8 cellular contexts compared by ENCODE assay signal in the genomic region with DNA sequence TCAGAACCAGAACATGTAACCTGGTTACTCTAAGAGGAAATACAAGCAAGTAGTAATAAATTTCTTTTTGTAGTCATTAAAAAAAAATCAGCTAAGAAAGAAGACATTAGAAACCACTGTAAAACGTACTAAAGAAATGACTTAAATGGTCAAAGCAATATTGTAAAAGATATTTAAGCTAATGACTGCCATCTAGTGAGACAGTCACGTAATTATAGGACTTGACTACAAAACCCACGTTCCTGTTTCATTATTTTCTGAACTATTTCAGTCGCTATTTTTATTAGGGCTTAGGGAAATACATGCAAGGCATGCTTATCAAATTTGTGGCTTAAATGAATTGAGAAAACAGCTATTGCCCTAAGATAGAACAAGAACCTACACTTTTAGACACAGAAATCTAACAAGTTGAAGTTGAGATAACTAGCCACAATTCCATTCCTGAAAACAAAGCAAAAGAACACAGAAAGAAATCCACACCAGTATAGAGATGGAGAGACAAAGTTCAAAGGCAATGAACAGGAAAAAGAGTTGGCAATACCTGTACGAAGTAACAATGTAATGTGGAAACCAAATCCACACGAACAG. TPM values are rescaled to one million over a fixed set of nuclear protein-coding genes. Genes with fewer than 3 reads are reported as not detected.
A peak's percentile ranks its signal among the peaks of the same experiment; 100 is the strongest.
DNase-seq lines count a peak whose midpoint lies in the region; ATAC-seq and TF ChIP-seq lines count a peak whose summit lies in the region.

No MANE protein-coding gene starts in this region.

- POLR2A ChIA-PET in AG04450 (lab: Yijun Ruan, JAX): interaction anchor here (0.6 kb wide), 1 partner anchor 123 kb away, joined by 4 read pairs; no protein-coding TSS in a partner anchor

- H3K9ac ChIP-seq in Loucy (ENCODE audit: low read depth, low read length, poor library complexity, severe bottlenecking): no peak overlapping the region

- H3K36me3 ChIP-seq in Loucy (ENCODE audit: insufficient read depth, low read length): peaks cover 68% of the 10 kb centered on the region; the same call in 1 of the 2 replicates
- no peaks in the 10 kb centered on the region for H3K36me3 ChIP-seq in hepatocyte (replicated peaks; ENCODE audit: insufficient read depth, low read depth)
- peaks cover 20 to 88% (median 26%) of the 10 kb centered on the region in 4 donors for H3K36me3 ChIP-seq in upper lobe of left lung
- H3K36me3 ChIP-seq in mucosa of descending colon (ENCODE audit: low read depth): peaks cover 4% of the 10 kb centered on the region

- TF ChIP-seq EP300 in upper lobe of left lung (IDR thresholded peaks at IDR 0.05): no peak

- H2AFZ ChIP-seq in Loucy (ENCODE audit: low read length) (no peak overlapping the region), hepatocyte (no peak overlapping the region)

- H3K9me3 ChIP-seq in AG04450 (ENCODE audit: control insufficient read depth, insufficient read depth, low read length): no peaks in the 10 kb centered on the region
- H3K9me3 ChIP-seq in Loucy (ENCODE audit: insufficient read depth, low read depth, low read length): no peaks in the 10 kb centered on the region
- H3K9me3 ChIP-seq in T-helper 17 cell (ENCODE audit: control insufficient read depth, low read length, poor library complexity, severe bottlenecking): no peaks in the 10 kb centered on the region
- no peaks in the 10 kb centered on the region for H3K9me3 ChIP-seq in hepatocyte (ENCODE audit: low read depth)
- no peaks in the 10 kb centered on the region for H3K9me3 ChIP-seq in upper lobe of left lung
- no peaks in the 10 kb centered on the region for H3K9me3 ChIP-seq in mucosa of descending colon

- H3F3A ChIP-seq in Loucy (ENCODE audit: low read depth): no peaks in the 10 kb centered on the region

- no peak overlapping the region for H3K4me2 ChIP-seq in Loucy (ENCODE audit: low read depth, low read length, poor library complexity, severe bottlenecking)
- H3K4me2 ChIP-seq in hepatocyte: no peak overlapping the region

- H3K4me3 ChIP-seq in AG04450 (ENCODE audit: low read depth, low read length) (no peak overlapping the region), Loucy (ENCODE audit: low read length, poor library complexity, severe bottlenecking) (no peak overlapping the region), hepatocyte (no peak overlapping the region), upper lobe of left lung (no peak overlapping the region), mucosa of descending colon (no peak overlapping the region)

- TF ChIP-seq CTCF in AG04450 (IDR thresholded peaks at IDR 0.05; ENCODE audit: low read depth, low read length) (peak; percentile 55), GM12874 (IDR thresholded peaks at IDR 0.05; ENCODE audit: insufficient read depth, low read depth, low read length) (peak; percentile 27; the same call in 1 of the 2 replicates), Loucy (conservative IDR thresholded peaks at IDR 0.05; ENCODE audit: low read length) (peak; percentile 72), hepatocyte (IDR thresholded peaks at IDR 0.05; ENCODE audit: poor library complexity) (peak; percentile 68), upper lobe of left lung (IDR thresholded peaks at IDR 0.05) (peak in 4 of 6 experiments; percentile 29 to 53 (median 44)), mucosa of descending colon (IDR thresholded peaks at IDR 0.05) (no peak)

- H3K27me3 ChIP-seq in AG04450 (ENCODE audit: control insufficient read depth, insufficient read depth, low read length): no peaks in the 10 kb centered on the region
- no peaks in the 10 kb centered on the region for H3K27me3 ChIP-seq in Loucy (ENCODE audit: insufficient read depth, low read length, poor library complexity, severe bottlenecking)
- H3K27me3 ChIP-seq in hepatocyte: no peaks in the 10 kb centered on the region
- no peaks in the 10 kb centered on the region for H3K27me3 ChIP-seq in upper lobe of left lung

- peaks cover 4% of the 10 kb centered on the region for H3K36me3 Mint-ChIP-seq in T-helper 17 cell (ENCODE audit: low read depth)

- H3K27ac ChIP-seq in AG04450 (ENCODE audit: low read depth, low read length) (no peak overlapping the region), hepatocyte (no peak overlapping the region), upper lobe of left lung (no peak overlapping the region)

- TF ChIP-seq POLR2A in upper lobe of left lung (IDR thresholded peaks at IDR 0.05): no peak

- peaks cover 5% of the 10 kb centered on the region for H3K4me1 Mint-ChIP-seq in T-helper 17 cell

- H3K4me1 ChIP-seq in Loucy (ENCODE audit: insufficient read depth, low read length, poor library complexity, severe bottlenecking) (no peaks in the 10 kb centered on the region), hepatocyte (ENCODE audit: insufficient read depth) (no peaks in the 10 kb centered on the region), upper lobe of left lung (no peaks in the 10 kb centered on the region), mucosa of descending colon (ENCODE audit: low read depth) (no peaks in the 10 kb centered on the region)

- CTCF ChIA-PET in AG04450 (lab: Charles Lee): interaction anchor here (0.6 to 7.2 kb wide), 41 partner anchors 9 to 1002 kb away, joined by 3 to 432 read pairs (median 4); partner anchors contain the start of gene ALG5

- WGBS in hepatocyte (ENCODE audit: low lambda C conversion rate, missing lambda C conversion rate): 36% methylated on average over 6 of the region's 6 CpGs
- 35 to 40% methylated on average over 6 of the region's 6 CpGs for WGBS in upper lobe of left lung, 2 donors

- no peak overlapping the region for H3K4me3 Mint-ChIP-seq in T-helper 17 cell

- H3K27ac Mint-ChIP-seq in T-helper 17 cell: peak overlapping the region; percentile 16

- H4K20me1 ChIP-seq in Loucy (ENCODE audit: insufficient read depth, low read length, poor library complexity, severe bottlenecking) (no peaks in the 10 kb centered on the region), hepatocyte (ENCODE audit: insufficient read depth, poor library complexity, severe bottlenecking) (no peaks in the 10 kb centered on the region)

- no peaks in the 10 kb centered on the region for H3K79me2 ChIP-seq in Loucy (ENCODE audit: insufficient read depth, low read length)
- no peaks in the 10 kb centered on the region for H3K79me2 ChIP-seq in hepatocyte

- ATAC-seq in T-helper 17 cell: peak; percentile 48
- no peak for ATAC-seq in upper lobe of left lung (ENCODE audit: low FRiP score in 2 of 2)
- no peak for ATAC-seq in mucosa of descending colon

- intact Hi-C loops in mucosa of descending colon (cut with DNase I, micrococcal nuclease): loop anchor here (5.0 kb wide), 1 partner anchor 124 kb away; no protein-coding TSS in a partner anchor

- no peaks in the 10 kb centered on the region for H3K9me2 ChIP-seq in Loucy (replicated peaks; ENCODE audit: low read depth, low read length)
- H3K9me2 ChIP-seq in hepatocyte (replicated peaks; ENCODE audit: insufficient read depth): no peaks in the 10 kb centered on the region

- no peaks in the 10 kb centered on the region for H3K27me3 Mint-ChIP-seq in T-helper 17 cell

- peak; percentile 36 for DNase-seq in AG04450 (ENCODE audit: low read depth, low spot score)
- no peak for DNase-seq in T-helper 17 cell
- DNase-seq in hepatocyte (ENCODE audit: low spot score): peak; percentile 55
- DNase-seq in upper lobe of left lung: no peak
- no peak for DNase-seq in mucosa of descending colon
- no peak for DNase-seq in NCI-H1048 (lab: John Stamatoyannopoulos, UW)

RNA-seq across cellular contexts. Expression of gene ALG5, which starts 17.9 kb away (rescaled TPM):
- polyA plus RNA-seq in AG04450 (2011; rRNA removed) (36.4 and 51.6 TPM in 2 replicates), hepatocyte (99.4 and 100 TPM in 2 replicates)
- 8.2 and 13.6 TPM in 2 replicates for polyA minus RNA-seq in AG04450 (2011; rRNA and poly(A)+ RNA removed)
- total RNA-seq in T-helper 17 cell (10 to 100 TPM; 16.9 to 18.1 TPM), hepatocyte (66.2 and 69.9 TPM in 2 replicates), upper lobe of left lung (10 to 100 TPM in 5 of 6 donors, 1 to 10 TPM in 1; 7.2 to 45.9 (median 30.0) TPM), mucosa of descending colon (10 to 100 TPM; 24.0 to 38.6 (median 30.1) TPM)

RNA-seq across cellular contexts. Expression of gene EXOSC8, which starts 19.3 kb away (rescaled TPM):
- 24.9 and 34.5 TPM in 2 replicates for polyA plus RNA-seq in AG04450 (2011; rRNA removed)
- 6.1 and 12.1 TPM in 2 replicates for polyA minus RNA-seq in AG04450 (2011; rRNA and poly(A)+ RNA removed)
- total RNA-seq in T-helper 17 cell: 10 to 100 TPM; 30.7 to 48.1 TPM
- total RNA-seq in hepatocyte: 31.8 and 35.6 TPM in 2 replicates
- polyA plus RNA-seq in hepatocyte: 61.1 and 61.3 TPM in 2 replicates
- total RNA-seq in upper lobe of left lung: 10 to 100 TPM; 21.4 to 44.0 (median 27.2) TPM
- total RNA-seq in mucosa of descending colon: 10 to 100 TPM; 19.9 to 29.7 (median 27.1) TPM

Comparison
In these comparisons a context has a peak if more than half of its experiments do, and no peak if none do; other contexts are left out.
1. DNase-seq: peak in AG04450 (single experiment) and hepatocyte (single experiment); none in T-helper 17 cell (0 of 3), upper lobe of left lung (0 of 2), mucosa of descending colon (0 of 3) and NCI-H1048 (single experiment).